31 cellular contexts compared by ENCODE assay signal in the genomic region with DNA sequence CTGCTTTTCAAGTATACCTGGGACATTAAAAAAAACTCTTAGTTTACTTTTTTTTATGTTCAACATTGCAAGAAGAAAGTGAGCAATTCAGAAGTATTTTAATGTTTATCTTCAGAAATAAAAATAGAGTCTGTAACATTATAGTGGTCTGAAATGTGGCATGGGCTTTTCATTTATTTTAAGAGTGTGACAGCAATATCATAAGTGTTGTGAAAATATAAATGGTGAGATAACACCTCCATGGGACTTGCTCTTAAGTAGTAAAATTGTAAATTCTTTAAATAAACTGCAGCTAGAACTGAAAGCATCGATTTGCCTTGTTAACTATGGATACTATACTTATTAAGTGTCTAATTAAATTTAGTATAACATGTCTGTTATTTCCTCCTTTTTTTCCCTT. TPM values are rescaled to one million over a fixed set of nuclear protein-coding genes. Genes with fewer than 3 reads are reported as not detected.
"Had no signal": no experiment of that assay in that cellular context is flagged by ENCODE, and none has a peak within 500 bp of the region (broad histone marks: within the 10 kb centered on the region; RNA-seq: fewer than 3 reads in every experiment).

No MANE protein-coding gene starts in this region.

- DNase-seq: activated CD4-positive, alpha-beta memory T cell treated with anti-CD3 and anti-CD28 coated beads for 36 hours; activated CD4-positive, alpha-beta T cell treated with anti-CD3 and anti-CD28 coated beads for 36 hours; activated CD4-positive, alpha-beta T cell treated with anti-CD3 and anti-CD28 coated beads, Interleukin-2, amount 10 ng/mL, durations not matched to agents 24 days and 14 days; activated CD4-positive, CD25-positive, alpha-beta regulatory T cell; activated CD4-positive, CD25-positive, alpha-beta regulatory T cell treated with anti-CD3 and anti-CD28 coated beads, Interleukin-2, amount 50 U/mL, for 72 hours; activated CD8-positive, alpha-beta memory T cell treated with anti-CD3 and anti-CD28 coated beads, Interleukin-2, amount 50 U/mL, for 48 hours; activated gamma-delta T cell; activated naive CD4-positive, alpha-beta T cell; activated naive CD4-positive, alpha-beta T cell treated with anti-CD3 and anti-CD28 coated beads, Interleukin-2, amount 10 ng/mL, durations not matched to agents 7 days and 5 days; activated naive CD8-positive, alpha-beta T cell treated with anti-CD3 and anti-CD28 coated beads, Interleukin-2, amount 10 ng/mL, durations not matched to agents 7 days and 5 days; activated T-cell treated with anti-CD3 and anti-CD28 coated beads for 4 hours; activated T-cell treated with anti-CD3 and anti-CD28 coated beads, Interleukin-2, amount 50 U/mL, for 24 hours; activated T-cell treated with anti-CD3 and anti-CD28 coated beads, Interleukin-2, amount 50 U/mL, for 72 hours; central memory CD4-positive, alpha-beta T cell; dorsolateral prefrontal cortex; effector memory CD4-positive, alpha-beta T cell; erythroblast; esophagus squamous epithelium; foreskin melanocyte; T-helper 1 cell; T-helper 17 cell; T1000 had no signal

- H3K9me3 ChIP-seq: ascending aorta, breast epithelium, esophagus squamous epithelium, gastroesophageal sphincter had no signal

- H3K4me3 ChIP-seq: ascending aorta, breast epithelium, cardiac muscle cell, coronary artery, dorsolateral prefrontal cortex, esophagus squamous epithelium, gastroesophageal sphincter had no signal

- H3K9me3 Mint-ChIP-seq: activated CD4-positive, alpha-beta memory T cell treated with anti-CD3 and anti-CD28 coated beads for 36 hours; activated CD4-positive, alpha-beta T cell treated with anti-CD3 and anti-CD28 coated beads, Interleukin-2, amount 10 ng/mL, durations not matched to agents 24 days and 14 days; activated naive CD4-positive, alpha-beta T cell treated with anti-CD3 and anti-CD28 coated beads, Interleukin-2, amount 10 ng/mL, durations not matched to agents 7 days and 5 days; activated naive CD4-positive, alpha-beta T cell treated with anti-CD3 and anti-CD28 coated beads, Interleukin-2, amount 50 U/mL, for 72 hours; activated naive CD8-positive, alpha-beta T cell treated with anti-CD3 and anti-CD28 coated beads, Interleukin-2, amount 10 ng/mL, durations not matched to agents 7 days and 5 days; activated T-cell treated with anti-CD3 and anti-CD28 coated beads, Interleukin-2, amount 50 U/mL, for 24 hours; activated T-cell treated with anti-CD3 and anti-CD28 coated beads, Interleukin-2, amount 50 U/mL, for 72 hours; brain; dendritic cell treated with granulocyte-macrophage colony-stimulating factor and Interleukin-4, amounts not matched to agents 40 ng/mL and 50 ng/mL, for 4 days; T-helper 2 cell treated with Interferon-gamma antibody and Interleukin-4, amounts not matched to agents 5 μg/mL and 100 μg/mL, for 36 hours had no signal

- H3K27me3 Mint-ChIP-seq: activated CD4-positive, alpha-beta memory T cell treated with anti-CD3 and anti-CD28 coated beads for 36 hours; activated CD4-positive, alpha-beta T cell treated with anti-CD3 and anti-CD28 coated beads for 36 hours; activated CD4-positive, alpha-beta T cell treated with anti-CD3 and anti-CD28 coated beads, Interleukin-2, amount 10 ng/mL, durations not matched to agents 24 days and 14 days; activated naive CD4-positive, alpha-beta T cell treated with anti-CD3 and anti-CD28 coated beads, Interleukin-2, amount 10 ng/mL, durations not matched to agents 7 days and 5 days; activated naive CD8-positive, alpha-beta T cell treated with anti-CD3 and anti-CD28 coated beads, Interleukin-2, amount 10 ng/mL, durations not matched to agents 7 days and 5 days; activated T-cell treated with anti-CD3 and anti-CD28 coated beads, Interleukin-2, amount 50 U/mL, for 24 hours; brain; dendritic cell treated with granulocyte-macrophage colony-stimulating factor and Interleukin-4, amounts not matched to agents 40 ng/mL and 50 ng/mL, for 4 days; T-helper 17 cell had no signal

- ATAC-seq: activated CD4-positive, alpha-beta T cell treated with anti-CD3 and anti-CD28 coated beads for 36 hours; activated naive CD4-positive, alpha-beta T cell treated with anti-CD3 and anti-CD28 coated beads, Interleukin-2, amount 50 U/mL, for 72 hours; activated T-cell treated with anti-CD3 and anti-CD28 coated beads, Interleukin-2, amount 50 U/mL, for 72 hours; gastroesophageal sphincter; T-helper 17 cell had no signal

- H3K36me3 ChIP-seq: ascending aorta, breast epithelium, cardiac muscle cell, gastroesophageal sphincter had no signal

- H3K27me3 ChIP-seq: ascending aorta, breast epithelium, cardiac muscle cell, dorsolateral prefrontal cortex, esophagus squamous epithelium, gastroesophageal sphincter had no signal

- H3K27ac ChIP-seq: ascending aorta, breast epithelium, cardiac muscle cell, coronary artery, dorsolateral prefrontal cortex, esophagus squamous epithelium, gastroesophageal sphincter had no signal

- H3K27ac Mint-ChIP-seq: activated CD4-positive, alpha-beta memory T cell treated with anti-CD3 and anti-CD28 coated beads for 36 hours; activated CD4-positive, alpha-beta T cell treated with anti-CD3 and anti-CD28 coated beads for 36 hours; activated CD4-positive, alpha-beta T cell treated with anti-CD3 and anti-CD28 coated beads, Interleukin-2, amount 10 ng/mL, durations not matched to agents 24 days and 14 days; activated naive CD4-positive, alpha-beta T cell treated with anti-CD3 and anti-CD28 coated beads, Interleukin-2, amount 10 ng/mL, durations not matched to agents 7 days and 5 days; activated naive CD4-positive, alpha-beta T cell treated with anti-CD3 and anti-CD28 coated beads, Interleukin-2, amount 50 U/mL, for 72 hours; activated naive CD8-positive, alpha-beta T cell treated with anti-CD3 and anti-CD28 coated beads, Interleukin-2, amount 10 ng/mL, durations not matched to agents 7 days and 5 days; activated T-cell treated with anti-CD3 and anti-CD28 coated beads, Interleukin-2, amount 50 U/mL, for 24 hours; activated T-cell treated with anti-CD3 and anti-CD28 coated beads, Interleukin-2, amount 50 U/mL, for 72 hours; brain; dendritic cell treated with granulocyte-macrophage colony-stimulating factor and Interleukin-4, amounts not matched to agents 40 ng/mL and 50 ng/mL, for 4 days; T-helper 17 cell; T-helper 2 cell treated with Interferon-gamma antibody and Interleukin-4, amounts not matched to agents 5 μg/mL and 100 μg/mL, for 36 hours had no signal

- H3K4me3 Mint-ChIP-seq: activated CD4-positive, alpha-beta memory T cell treated with anti-CD3 and anti-CD28 coated beads for 36 hours; activated CD4-positive, alpha-beta T cell treated with anti-CD3 and anti-CD28 coated beads for 36 hours; activated CD4-positive, alpha-beta T cell treated with anti-CD3 and anti-CD28 coated beads, Interleukin-2, amount 10 ng/mL, durations not matched to agents 24 days and 14 days; activated naive CD4-positive, alpha-beta T cell treated with anti-CD3 and anti-CD28 coated beads, Interleukin-2, amount 10 ng/mL, durations not matched to agents 7 days and 5 days; activated naive CD8-positive, alpha-beta T cell treated with anti-CD3 and anti-CD28 coated beads, Interleukin-2, amount 10 ng/mL, durations not matched to agents 7 days and 5 days; activated T-cell treated with anti-CD3 and anti-CD28 coated beads, Interleukin-2, amount 50 U/mL, for 24 hours; activated T-cell treated with anti-CD3 and anti-CD28 coated beads, Interleukin-2, amount 50 U/mL, for 72 hours; brain; dendritic cell treated with granulocyte-macrophage colony-stimulating factor and Interleukin-4, amounts not matched to agents 40 ng/mL and 50 ng/mL, for 4 days; T-helper 17 cell; T-helper 2 cell treated with Interferon-gamma antibody and Interleukin-4, amounts not matched to agents 5 μg/mL and 100 μg/mL, for 36 hours had no signal

- H3K4me1 ChIP-seq: ascending aorta, breast epithelium, esophagus squamous epithelium had no signal

RNA-seq across cellular contexts. Expression of a gene that starts 48.8 kb away (rescaled TPM):
- total RNA-seq: activated CD4-positive, alpha-beta T cell treated with anti-CD3 and anti-CD28 coated beads, Interleukin-2, amount 10 ng/mL, durations not matched to agents 24 days and 14 days; ascending aorta had no signal
